In genomic region chr15:48358229-48358641, GRCh38 we compare ENCODE assay signal across 9 cellular contexts. TPM values are rescaled to one million over a fixed set of nuclear protein-coding genes. Genes with fewer than 3 reads are reported as not detected.
DNase-seq lines count a peak whose midpoint lies in the region; ATAC-seq, FAIRE-seq and TF ChIP-seq lines count a peak whose summit lies in the region.
"Had no signal": no experiment of that assay in that cellular context is flagged by ENCODE, and none has a peak within 500 bp of the region (broad histone marks: within the 10 kb centered on the region; RNA-seq: fewer than 3 reads in every experiment).

No MANE protein-coding gene starts in this region.

- H3K27ac Mint-ChIP-seq in neural progenitor cell = no peak overlapping the region

- H3K36me3 Mint-ChIP-seq in neural progenitor cell = no peaks in the 10 kb centered on the region

- no peak overlapping the region for H3K4me3 ChIP-seq in neural progenitor cell

- H3F3A ChIP-seq in neural progenitor cell (ENCODE audit: low read depth) = no peaks in the 10 kb centered on the region

- H3K27me3 Mint-ChIP-seq in neural progenitor cell (ENCODE audit: insufficient read depth, low read depth) = no peaks in the 10 kb centered on the region

- DNase-seq in SKM-1 treated with dmso at 0.1 percent for 144 hours (lab: John Stamatoyannopoulos, UW; ENCODE audit: unreplicated experiment) = peak; percentile 15
- no peak for DNase-seq in SKM-1 (lab: John Stamatoyannopoulos, UW; ENCODE audit: unreplicated experiment)
- peak; percentile 40 for DNase-seq in NCI-H774 (lab: John Stamatoyannopoulos, UW)
- DNase-seq in neural progenitor cell (ENCODE audit: low spot score) = peak; percentile 32
- no peak for DNase-seq in HEK293T (ENCODE audit: extremely low spot score)
- DNase-seq in GDM1 (lab: John Stamatoyannopoulos, UW) = no peak

- H4K20me1 ChIP-seq in neural progenitor cell (ENCODE audit: low read depth) = no peaks in the 10 kb centered on the region

- H3K4me3 Mint-ChIP-seq in neural progenitor cell = peak overlapping the region; percentile 42
- H3K4me3 Mint-ChIP-seq: central memory CD8-positive, alpha-beta T cell had no signal

- no peak overlapping the region for H3K27ac ChIP-seq in neural progenitor cell

- no peaks in the 10 kb centered on the region for H3K36me3 ChIP-seq in neural progenitor cell

- H3K9me3 Mint-ChIP-seq in neural progenitor cell = no peaks in the 10 kb centered on the region
- H3K9me3 Mint-ChIP-seq: central memory CD8-positive, alpha-beta T cell had no signal

- POLR2A ChIA-PET in HEK293T (lab: Yijun Ruan, JAX) = no interaction called here

- H3K79me2 ChIP-seq in neural progenitor cell (ENCODE audit: low read depth) = no peaks in the 10 kb centered on the region

- peaks cover 10% of the 10 kb centered on the region for H3K4me1 ChIP-seq in neural progenitor cell

- H3K9me3 ChIP-seq in neural progenitor cell (ENCODE audit: low read depth) = no peaks in the 10 kb centered on the region

- CTCF ChIA-PET in HEK293T (lab: Yijun Ruan, JAX) = interaction anchor here (0.5 kb wide), 1 partner anchor 441 kb away, joined by 3 read pairs; no protein-coding TSS in a partner anchor

- TF ChIP-seq CTCF in neural progenitor cell (IDR thresholded peaks at IDR 0.05) = peak; percentile 77

- peak overlapping the region; percentile 3 for H2AFZ ChIP-seq in neural progenitor cell (replicated peaks)

- no peak overlapping the region for H3K9ac ChIP-seq in neural progenitor cell

- H3K4me2 ChIP-seq in neural progenitor cell = peak overlapping the region; percentile 41

- peaks cover 9% of the 10 kb centered on the region for H3K4me1 Mint-ChIP-seq in neural progenitor cell

- peak; percentile 96 for FAIRE-seq in endometrium (lab: Jason Lieb, UNC)

- no peaks in the 10 kb centered on the region for H3K27me3 ChIP-seq in neural progenitor cell

- no peak for ATAC-seq in HG03135 (IDR thresholded peaks at IDR 0.05; ENCODE audit: unreplicated experiment)

TF ChIP-seq in HEK293T, 16 proteins besides CTCF, POLR2A, EP300 and RAD21:
- no peak for TF ChIP-seq SUZ12 (IDR thresholded peaks at IDR 0.05)
- TF ChIP-seq PKNOX1 (IDR thresholded peaks at IDR 0.05) = no peak
- TF ChIP-seq NFRKB (IDR thresholded peaks at IDR 0.05) = no peak
- TF ChIP-seq LEF1 (IDR thresholded peaks at IDR 0.05; ENCODE audit: borderline replicate concordance) = no peak
- no peak for TF ChIP-seq FOXM1 (IDR thresholded peaks at IDR 0.05; ENCODE audit: borderline replicate concordance)

RNA-seq across cellular contexts. Expression of gene DUT, which starts 27.0 kb away (rescaled TPM):
- total RNA-seq in neural progenitor cell (ENCODE audit: low replicate concordance) = 51.6 and 55.4 TPM in 2 replicates

Comparison
In these comparisons a context has a peak if more than half of its experiments do, and no peak if none do; other contexts are left out.
1. DNase-seq: peak in SKM-1 treated with dmso at 0.1 percent for 144 hours (single experiment), NCI-H774 (single experiment) and neural progenitor cell (single experiment); none in SKM-1 (single experiment), HEK293T (single experiment) and GDM1 (single experiment).